Comparison of ENCODE assay signal across 8 cellular contexts in genomic region chr22:46737105-46737975, GRCh38. TPM values are rescaled to one million over a fixed set of nuclear protein-coding genes. Genes with fewer than 3 reads are reported as not detected.
DNase-seq lines count a peak whose midpoint lies in the region; ATAC-seq, FAIRE-seq and TF ChIP-seq lines count a peak whose summit lies in the region.

No MANE protein-coding gene starts in this region.

- no peak overlapping the region for H3K27ac ChIP-seq in SK-N-MC
- H3K27ac ChIP-seq in GM12878 (ENCODE audit: control insufficient read depth, insufficient read depth), result peak overlapping the region; percentile 63

- no peaks in the 10 kb centered on the region for H3K9me3 ChIP-seq in SK-N-MC (ENCODE audit: low read depth, low read length)
- H3K9me3 ChIP-seq in GM12878 (replicated peaks; ENCODE audit: control insufficient read depth, insufficient read depth, low read length), result no peaks in the 10 kb centered on the region
- H3K9me3 ChIP-seq in skeletal muscle satellite cell (replicated peaks; ENCODE audit: low read length), result no peaks in the 10 kb centered on the region

- FAIRE-seq in GM12878 (lab: Jason Lieb, UNC), result peak; percentile 57

- POLR2A ChIA-PET in GM12878 (lab: Charles Lee), result no interaction called here

- no peak for TF ChIP-seq RAD21 in GM12878 (IDR thresholded peaks at IDR 0.05; ENCODE audit: insufficient read depth, low read depth, low read length)

- ATAC-seq in HG02852 (IDR thresholded peaks at IDR 0.05; ENCODE audit: unreplicated experiment) (peak; percentile 43), GM12878 (peak; percentile 46), HG03378 (IDR thresholded peaks at IDR 0.05; ENCODE audit: unreplicated experiment) (no peak)

- intact Hi-C loops in GM12878 (cut with micrococcal nuclease; ENCODE audit: unreplicated experiment), result loop anchor here (5.0 kb wide), 2 partner anchors 150 to 175 kb away; no protein-coding TSS in a partner anchor

- H3K36me3 ChIP-seq in SK-N-MC (ENCODE audit: insufficient read depth, low read length) (no peaks in the 10 kb centered on the region), GM12878 (ENCODE audit: control insufficient read depth in 2 of 2, insufficient read depth in 2 of 2, low read length in 1 of 2) (no peaks in the 10 kb centered on the region), skeletal muscle satellite cell (ENCODE audit: insufficient read depth, low read length) (no peaks in the 10 kb centered on the region)

- H3K4me3 ChIP-seq in SK-N-MC, result peak overlapping the region; percentile 91
- H3K4me3 ChIP-seq in GM12878, result peak overlapping the region; percentile 96
- H3K4me3 ChIP-seq in iPS-11a (ENCODE audit: low read depth, low read length), result peak overlapping the region; percentile 67
- peak overlapping the region; percentile 68 for H3K4me3 ChIP-seq in skeletal muscle satellite cell (ENCODE audit: low read length)

- no peak for TF ChIP-seq POLR2A in GM12878 (IDR thresholded peaks at IDR 0.05; ENCODE audit: low read depth, low read length)

- RAD21 ChIA-PET in GM12878 (lab: Charles Lee; ENCODE audit: unreplicated experiment), result interaction anchor here (1.8 to 2.5 kb wide), 2 partner anchors 33 to 173 kb away, joined by 5 to 13 read pairs; no protein-coding TSS in a partner anchor

- peak overlapping the region; percentile 51; the same call in 1 of the 2 replicates for H2AFZ ChIP-seq in GM12878 (ENCODE audit: control insufficient read depth, low read depth, low read length)

- TF ChIP-seq CTCF in GM10266 (IDR thresholded peaks at IDR 0.05; ENCODE audit: control insufficient read depth, insufficient read depth, low read depth, missing control alignments), result peak; percentile 21
- TF ChIP-seq CTCF in GM12878 (IDR thresholded peaks at IDR 0.05 in 2 of 3, conservative IDR thresholded peaks at IDR 0.05 in 1 of 3; ENCODE audit: control insufficient read depth in 2 of 3, extremely low read depth in 1 of 3, insufficient read depth in 1 of 3, low read depth in 3 of 3, low read length in 3 of 3), result no peak

- H3K4me2 ChIP-seq in GM12878 (ENCODE audit: control insufficient read depth, insufficient read depth) (peak overlapping the region; percentile 67), skeletal muscle satellite cell (ENCODE audit: low read length) (peak overlapping the region; percentile 76)

- 10% methylated on average over 31 of the region's 53 CpGs for WGBS in GM12878 (ENCODE audit: insufficient coverage, insufficient replicate concordance, low lambda C conversion rate, missing lambda C conversion rate)

- DNase-seq in GM10266 (ENCODE audit: extremely low spot score) (peak; percentile 73), SK-N-MC (ENCODE audit: low read depth, low spot score) (no peak), GM12878 (ENCODE audit: low read depth, low spot score) (no peak), NCI-H1048 (lab: John Stamatoyannopoulos, UW) (no peak)

- peaks cover 3% of the 10 kb centered on the region; the same call in 1 of the 2 replicates for H4K20me1 ChIP-seq in GM12878 (ENCODE audit: control insufficient read depth, insufficient read depth)

- in situ Hi-C loops in GM12878 (cut with MboI), result no loop called here

- H3K79me2 ChIP-seq in GM12878 (ENCODE audit: control insufficient read depth, insufficient read depth, low read length), result peaks cover 40% of the 10 kb centered on the region

- BruUV-seq in GM12878 (replicated peaks; lab: Mats Ljungman, UMichigan), result no TSS peak

- H3K4me1 ChIP-seq in GM12878 (ENCODE audit: control insufficient read depth, insufficient read depth, low read length), result peaks cover 30% of the 10 kb centered on the region
- H3K4me1 ChIP-seq in skeletal muscle satellite cell (ENCODE audit: control insufficient read depth, insufficient read depth, low read length), result peaks cover 42% of the 10 kb centered on the region

- H3K27me3 ChIP-seq in GM12878 (replicated peaks in 1 of 2; ENCODE audit: control insufficient read depth in 2 of 2, insufficient read depth in 2 of 2, low read length in 1 of 2) (no peaks in the 10 kb centered on the region), skeletal muscle satellite cell (ENCODE audit: control insufficient read depth, insufficient read depth, low read length) (no peaks in the 10 kb centered on the region)

- SMC1A ChIA-PET in GM12878 (lab: Charles Lee; ENCODE audit: uncharacterized antibody, unreplicated experiment), result no interaction called here

- CTCF ChIA-PET in GM12878 (lab: Yijun Ruan, JAX), result no interaction called here

- H3K9ac ChIP-seq in SK-N-MC (ENCODE audit: insufficient read length) (peak overlapping the region; percentile 85), GM12878 (ENCODE audit: control insufficient read depth, insufficient read depth, low read length) (peak overlapping the region; percentile 75), skeletal muscle satellite cell (ENCODE audit: low read depth, low read length) (peak overlapping the region; percentile 78)

- TF ChIP-seq EP300 in GM12878 (IDR thresholded peaks at IDR 0.05; ENCODE audit: borderline replicate concordance in 1 of 2, control insufficient read depth in 1 of 2, low read depth in 2 of 2, low read length in 2 of 2), result no peak

TF ChIP-seq in GM12878, 131 proteins besides CTCF, POLR2A, EP300 and RAD21 (continues in another document):
- peak; percentile 61; the same call in 1 of the 2 replicates for TF ChIP-seq DPF2 (IDR thresholded peaks at IDR 0.05)
- TF ChIP-seq BCL3 (IDR thresholded peaks at IDR 0.05; ENCODE audit: borderline replicate concordance, insufficient read depth, low read depth, low read length, poor library complexity, severe bottlenecking), result no peak
- no peak for TF ChIP-seq MYC (IDR thresholded peaks at IDR 0.05; ENCODE audit: insufficient read depth, insufficient read length, insufficient replicate concordance, low read length, severe bottlenecking)
- peak; percentile 43 to 54 for TF ChIP-seq IKZF2 (IDR thresholded peaks at IDR 0.05)
- TF ChIP-seq EED (IDR thresholded peaks at IDR 0.05; ENCODE audit: low read depth), result peak; percentile 79
- peak; percentile 52; the same call in 1 of the 2 replicates for TF ChIP-seq NR2F1 (conservative IDR thresholded peaks at IDR 0.05)
- peak in 1 of 2 experiments; percentile 40; a peak in 1 of 4 replicates for TF ChIP-seq ETV6 (conservative IDR thresholded peaks at IDR 0.05 in 1 of 2, IDR thresholded peaks at IDR 0.05 in 1 of 2; ENCODE audit: borderline replicate concordance in 1 of 2, low read depth in 1 of 2)

RNA-seq across cellular contexts. Expression of gene CERK, which starts 0.7 kb away (rescaled TPM):
- 35.5 and 35.9 TPM in 2 replicates for total RNA-seq in GM12878 (2013; cell fraction: nucleolus; rRNA removed)
- 40.3 and 40.6 TPM in 2 replicates for total RNA-seq in GM12878 (2014; rRNA removed)
- 30.8 and 32.6 TPM in 2 replicates for total RNA-seq in GM12878 (2014; rRNA removed; fragmentation: Illumina TruSeq; extraction: Trizol)
- total RNA-seq in GM12878 (2021), result 41.1 and 42.0 TPM in 2 replicates
- 11.5 TPM for polyA plus RNA-seq in GM12878 (2011; ENCODE audit: low read depth)
- polyA plus RNA-seq in GM12878 (2011; rRNA removed), result 25.3 and 27.8 TPM in 2 replicates
- 28.7 and 34.2 TPM in 2 replicates for polyA plus RNA-seq in GM12878 (2011; cell fraction: cytosol; rRNA removed)
- 14.9 and 21.7 TPM in 2 replicates for polyA plus RNA-seq in GM12878 (2011; cell fraction: nucleus; rRNA removed)
- polyA plus RNA-seq in GM12878 (2012), result 18.6 and 19.3 TPM in 2 replicates
- 15.3 and 26.8 TPM in 2 replicates for polyA plus RNA-seq in GM12878 (2014; fragmentation: Illumina TruSeq; extraction: Trizol)
- polyA plus RNA-seq in GM12878 (2014; fragmentation: Nextera tagmentation; extraction: Ambion mirVana), result 1 to 10 TPM; 4.0 to 5.8 TPM
- 39.8 and 46.9 TPM in 2 replicates for polyA plus RNA-seq in GM12878 (2014; rRNA removed)
- polyA plus RNA-seq in GM12878 (2016; fragmentation: Nextera tagmentation; extraction: Ambion mirVana), result 10 to 100 TPM; 26.9 to 35.6 TPM
- 37.7 and 40.8 TPM in 2 replicates for polyA minus RNA-seq in GM12878 (2011; rRNA and poly(A)+ RNA removed)
- 13.1 and 15.7 TPM in 2 replicates for polyA minus RNA-seq in GM12878 (2011; cell fraction: cytosol; rRNA and poly(A)+ RNA removed)
- polyA minus RNA-seq in GM12878 (2011; cell fraction: nucleus; rRNA and poly(A)+ RNA removed), result 10.8 and 24.0 TPM in 2 replicates
- total RNA-seq in skeletal muscle satellite cell (2012; rRNA removed), result 22.1 and 26.4 TPM in 2 replicates

RNA-seq across cellular contexts. Expression of gene TBC1D22A, which starts 25.1 kb away (rescaled TPM):
- 103 and 120 TPM in 2 replicates for total RNA-seq in GM12878 (2013; cell fraction: nucleolus; rRNA removed)
- total RNA-seq in GM12878 (2014; rRNA removed) (25.2 and 27.7 TPM in 2 replicates), GM12878 (2014; rRNA removed; fragmentation: Illumina TruSeq; extraction: Trizol) (9.8 and 9.9 TPM in 2 replicates), GM12878 (2021) (44.7 and 45.5 TPM in 2 replicates)
- polyA plus RNA-seq in GM12878 (2011; ENCODE audit: low read depth), result 16.4 TPM
- polyA plus RNA-seq in GM12878 (2011; rRNA removed) (30.9 and 41.8 TPM in 2 replicates), GM12878 (2014; fragmentation: Illumina TruSeq; extraction: Trizol) (18.6 and 24.1 TPM in 2 replicates), GM12878 (2014; fragmentation: Nextera tagmentation; extraction: Ambion mirVana) (1 to 10 TPM in 1 of 2 experiments, under 1 TPM in 1; 0.63 to 2.6 TPM), GM12878 (2014; rRNA removed) (30.9 and 35.2 TPM in 2 replicates), GM12878 (2016; fragmentation: Nextera tagmentation; extraction: Ambion mirVana) (10 to 100 TPM; 27.0 to 32.9 TPM)
- polyA plus RNA-seq in GM12878 (2011; cell fraction: cytosol; rRNA removed), result 45.0 and 49.5 TPM in 2 replicates
- polyA plus RNA-seq in GM12878 (2011; cell fraction: nucleus; rRNA removed), result 43.1 and 44.1 TPM in 2 replicates
- polyA plus RNA-seq in GM12878 (2012), result 44.7 and 50.1 TPM in 2 replicates
- 39.3 and 47.8 TPM in 2 replicates for polyA minus RNA-seq in GM12878 (2011; rRNA and poly(A)+ RNA removed)
- 18.0 and 23.3 TPM in 2 replicates for polyA minus RNA-seq in GM12878 (2011; cell fraction: cytosol; rRNA and poly(A)+ RNA removed)
- polyA minus RNA-seq in GM12878 (2011; cell fraction: nucleus; rRNA and poly(A)+ RNA removed), result 34.8 and 46.1 TPM in 2 replicates
- total RNA-seq in skeletal muscle satellite cell (2012; rRNA removed), result 10.7 and 12.2 TPM in 2 replicates
